20 cellular contexts compared by ENCODE assay signal in genomic region chr1:184745110-184745509, GRCh38. TPM values are rescaled to one million over a fixed set of nuclear protein-coding genes. Genes with fewer than 3 reads are reported as not detected.
DNase-seq lines count a peak whose midpoint lies in the region; ATAC-seq and TF ChIP-seq lines count a peak whose summit lies in the region.
"Had no signal": no experiment of that assay in that cellular context is flagged by ENCODE, and none has a peak within 500 bp of the region (broad histone marks: within the 10 kb centered on the region; RNA-seq: fewer than 3 reads in every experiment).

No MANE protein-coding gene starts in this region.

- H3K4me1 Mint-ChIP-seq in activated CD8-positive, alpha-beta T cell treated with anti-CD3 and anti-CD28 coated beads for 36 hours (ENCODE audit: low read depth), result peaks cover 65% of the 10 kb centered on the region
- H3K4me1 Mint-ChIP-seq in activated CD8-positive, alpha-beta T cell treated with anti-CD3 and anti-CD28 coated beads, Interleukin-2, amount 10 ng/mL, durations not matched to agents 7 days and 5 days (ENCODE audit: low read depth), result peaks cover 40% of the 10 kb centered on the region
- peaks cover 51% of the 10 kb centered on the region for H3K4me1 Mint-ChIP-seq in activated naive CD8-positive, alpha-beta T cell treated with anti-CD3 and anti-CD28 coated beads for 36 hours
- H3K4me1 Mint-ChIP-seq in naive thymus-derived CD8-positive, alpha-beta T cell, result peaks cover 12 to 81% (median 56%) of the 10 kb centered on the region in 4 donors
- H3K4me1 Mint-ChIP-seq in endothelial cell (ENCODE audit: unreplicated experiment), result no peaks in the 10 kb centered on the region

- intact Hi-C loops in activated CD8-positive, alpha-beta T cell treated with anti-CD3 and anti-CD28 coated beads for 36 hours (cut with micrococcal nuclease), result no loop called here
- intact Hi-C loops in left colon (cut with DNase I, micrococcal nuclease), result no loop called here

- TF ChIP-seq CTCF in activated CD8-positive, alpha-beta T cell treated with anti-CD3 and anti-CD28 coated beads for 36 hours (IDR thresholded peaks at IDR 0.05), result no peak
- TF ChIP-seq CTCF in endothelial cell (IDR thresholded peaks at IDR 0.05; ENCODE audit: unreplicated experiment), result no peak

- CTCF ChIA-PET in activated CD8-positive, alpha-beta T cell treated with anti-CD3 and anti-CD28 coated beads for 36 hours (lab: Charles Lee), result no interaction called here
- CTCF ChIA-PET in activated CD8-positive, alpha-beta T cell treated with anti-CD3 and anti-CD28 coated beads, Interleukin-2, amount 10 ng/mL, durations not matched to agents 7 days and 5 days (lab: Charles Lee), result interaction anchor here (1.2 kb wide), 1 partner anchor 9 kb away, joined by 4 read pairs; the partner anchor contains the start of gene EDEM3

- peak overlapping the region; percentile 47 for H3K27ac Mint-ChIP-seq in activated CD8-positive, alpha-beta T cell treated with anti-CD3 and anti-CD28 coated beads for 36 hours
- H3K27ac Mint-ChIP-seq in activated CD8-positive, alpha-beta T cell treated with anti-CD3 and anti-CD28 coated beads, Interleukin-2, amount 10 ng/mL, durations not matched to agents 7 days and 5 days, result no peak overlapping the region
- H3K27ac Mint-ChIP-seq in activated naive CD8-positive, alpha-beta T cell treated with anti-CD3 and anti-CD28 coated beads for 36 hours, result peak overlapping the region; percentile 23
- H3K27ac Mint-ChIP-seq in naive thymus-derived CD8-positive, alpha-beta T cell, result peak overlapping the region in 8 of 10 donors; percentile 31 to 86 (median 75)
- no peak overlapping the region for H3K27ac Mint-ChIP-seq in endothelial cell (ENCODE audit: unreplicated experiment)

- ATAC-seq in activated CD8-positive, alpha-beta T cell treated with anti-CD3 and anti-CD28 coated beads for 36 hours, result no peak
- no peak for ATAC-seq in activated CD8-positive, alpha-beta T cell treated with anti-CD3 and anti-CD28 coated beads, Interleukin-2, amount 10 ng/mL, durations not matched to agents 7 days and 5 days
- ATAC-seq in naive thymus-derived CD8-positive, alpha-beta T cell, result no peak
- no peak for ATAC-seq in left colon
- ATAC-seq: gastrocnemius medialis had no signal

- peaks cover 19% of the 10 kb centered on the region for H3K36me3 Mint-ChIP-seq in activated CD8-positive, alpha-beta T cell treated with anti-CD3 and anti-CD28 coated beads for 36 hours (ENCODE audit: low read depth)
- peaks cover 31% of the 10 kb centered on the region for H3K36me3 Mint-ChIP-seq in activated CD8-positive, alpha-beta T cell treated with anti-CD3 and anti-CD28 coated beads, Interleukin-2, amount 10 ng/mL, durations not matched to agents 7 days and 5 days (ENCODE audit: low read depth)
- H3K36me3 Mint-ChIP-seq in activated naive CD8-positive, alpha-beta T cell treated with anti-CD3 and anti-CD28 coated beads for 36 hours, result peaks cover 26% of the 10 kb centered on the region
- peaks cover 0 to 13% (median 0%) of the 10 kb centered on the region in 3 donors for H3K36me3 Mint-ChIP-seq in naive thymus-derived CD8-positive, alpha-beta T cell
- H3K36me3 Mint-ChIP-seq in endothelial cell (ENCODE audit: low read depth, unreplicated experiment), result no peaks in the 10 kb centered on the region

- no peaks in the 10 kb centered on the region for H3K27me3 Mint-ChIP-seq in activated CD8-positive, alpha-beta T cell treated with anti-CD3 and anti-CD28 coated beads for 36 hours
- H3K27me3 Mint-ChIP-seq in activated CD8-positive, alpha-beta T cell treated with anti-CD3 and anti-CD28 coated beads, Interleukin-2, amount 10 ng/mL, durations not matched to agents 7 days and 5 days (ENCODE audit: low read depth), result no peaks in the 10 kb centered on the region
- no peaks in the 10 kb centered on the region for H3K27me3 Mint-ChIP-seq in activated naive CD8-positive, alpha-beta T cell treated with anti-CD3 and anti-CD28 coated beads for 36 hours
- H3K27me3 Mint-ChIP-seq in naive thymus-derived CD8-positive, alpha-beta T cell, result no peaks in the 10 kb centered on the region
- no peaks in the 10 kb centered on the region for H3K27me3 Mint-ChIP-seq in endothelial cell (ENCODE audit: unreplicated experiment)
- H3K27me3 Mint-ChIP-seq: activated naive CD4-positive, alpha-beta T cell treated with anti-CD3 and anti-CD28 coated beads, Interleukin-2, amount 10 ng/mL, durations not matched to agents 7 days and 5 days had no signal

- no peaks in the 10 kb centered on the region for H3K9me3 Mint-ChIP-seq in activated CD8-positive, alpha-beta T cell treated with anti-CD3 and anti-CD28 coated beads for 36 hours
- no peaks in the 10 kb centered on the region for H3K9me3 Mint-ChIP-seq in activated CD8-positive, alpha-beta T cell treated with anti-CD3 and anti-CD28 coated beads, Interleukin-2, amount 10 ng/mL, durations not matched to agents 7 days and 5 days (ENCODE audit: insufficient read depth)
- no peaks in the 10 kb centered on the region for H3K9me3 Mint-ChIP-seq in activated naive CD8-positive, alpha-beta T cell treated with anti-CD3 and anti-CD28 coated beads for 36 hours
- no peaks in the 10 kb centered on the region for H3K9me3 Mint-ChIP-seq in naive thymus-derived CD8-positive, alpha-beta T cell
- H3K9me3 Mint-ChIP-seq in endothelial cell (ENCODE audit: unreplicated experiment), result no peaks in the 10 kb centered on the region
- H3K9me3 Mint-ChIP-seq: activated naive CD4-positive, alpha-beta T cell treated with anti-CD3 and anti-CD28 coated beads, Interleukin-2, amount 10 ng/mL, durations not matched to agents 7 days and 5 days had no signal

- no peak overlapping the region for H3K4me3 Mint-ChIP-seq in activated CD8-positive, alpha-beta T cell treated with anti-CD3 and anti-CD28 coated beads for 36 hours
- no peak overlapping the region for H3K4me3 Mint-ChIP-seq in activated CD8-positive, alpha-beta T cell treated with anti-CD3 and anti-CD28 coated beads, Interleukin-2, amount 10 ng/mL, durations not matched to agents 7 days and 5 days
- H3K4me3 Mint-ChIP-seq in activated naive CD8-positive, alpha-beta T cell treated with anti-CD3 and anti-CD28 coated beads for 36 hours, result no peak overlapping the region
- no peak overlapping the region for H3K4me3 Mint-ChIP-seq in naive thymus-derived CD8-positive, alpha-beta T cell
- H3K4me3 Mint-ChIP-seq in endothelial cell (ENCODE audit: unreplicated experiment), result no peak overlapping the region
- H3K4me3 Mint-ChIP-seq: activated naive CD4-positive, alpha-beta T cell treated with anti-CD3 and anti-CD28 coated beads, Interleukin-2, amount 10 ng/mL, durations not matched to agents 7 days and 5 days had no signal

- POLR2A ChIA-PET in activated CD8-positive, alpha-beta T cell treated with anti-CD3 and anti-CD28 coated beads for 36 hours (lab: Charles Lee), result interaction anchor here (0.6 to 4.1 kb wide), 2 partner anchors 10 to 60 kb away, joined by 3 to 19 read pairs; partner anchors contain the start of gene EDEM3
- POLR2A ChIA-PET in activated CD8-positive, alpha-beta T cell treated with anti-CD3 and anti-CD28 coated beads, Interleukin-2, amount 10 ng/mL, durations not matched to agents 7 days and 5 days (lab: Charles Lee), result no interaction called here
- POLR2A ChIA-PET in naive thymus-derived CD8-positive, alpha-beta T cell (lab: Charles Lee), result interaction anchor here (2.3 kb wide), 1 partner anchor 9 kb away, joined by 9 read pairs; the partner anchor contains the start of gene EDEM3

- DNase-seq in activated CD8-positive, alpha-beta T cell treated with anti-CD3 and anti-CD28 coated beads for 36 hours, result no peak
- DNase-seq in activated CD8-positive, alpha-beta T cell treated with anti-CD3 and anti-CD28 coated beads, Interleukin-2, amount 10 ng/mL, durations not matched to agents 7 days and 5 days, result no peak
- peak; percentile 6 for DNase-seq in LHCN-M2 (ENCODE audit: low read depth)
- no peak for DNase-seq in activated naive CD8-positive, alpha-beta T cell treated with anti-CD3 and anti-CD28 coated beads for 36 hours
- DNase-seq in naive thymus-derived CD8-positive, alpha-beta T cell, result no peak
- DNase-seq in anterior cingulate cortex (lab: John Stamatoyannopoulos, UW), result no peak
- no peak for DNase-seq in endothelial cell (ENCODE audit: low spot score)
- DNase-seq in left colon, result no peak
- DNase-seq: activated CD4-positive, alpha-beta T cell treated with anti-CD3 and anti-CD28 coated beads, Interleukin-2, amount 50 U/mL, for 1 hour; activated naive CD4-positive, alpha-beta T cell treated with anti-CD3 and anti-CD28 coated beads, Interleukin-2, amount 10 ng/mL, durations not matched to agents 7 days and 5 days; activated T-cell treated with anti-CD3 and anti-CD28 coated beads for 4 hours; Caco-2; cerebellar nuclear complex; DMS79 treated with DMSO at 0.1 percent for 48 hours; gastrocnemius medialis; NCI-H1417 treated with DMSO at 0.1 percent for 48 hours; NCI-H2107; NCI-H510A treated with DMSO at 0.1 percent for 48 hours; occipital lobe; SJCRH30 had no signal

RNA-seq across cellular contexts. Expression of gene EDEM3, which starts 9.5 kb away (rescaled TPM):
- total RNA-seq in activated CD8-positive, alpha-beta T cell treated with anti-CD3 and anti-CD28 coated beads for 36 hours, result 10 to 100 TPM; 12.5 to 14.5 TPM
- total RNA-seq in activated CD8-positive, alpha-beta T cell treated with anti-CD3 and anti-CD28 coated beads, Interleukin-2, amount 10 ng/mL, durations not matched to agents 7 days and 5 days, result 10 to 100 TPM; 20.8 to 28.6 TPM
- total RNA-seq in LHCN-M2 (2014; rRNA removed) (36.1 and 42.3 TPM in 2 replicates), endothelial cell (ENCODE audit: unreplicated experiment) (24.2 TPM), left colon (10 to 100 TPM; 68.6 to 81.6 TPM)
- polyA plus RNA-seq in LHCN-M2 (2012), result 4.0 TPM
- total RNA-seq in activated naive CD8-positive, alpha-beta T cell treated with anti-CD3 and anti-CD28 coated beads for 36 hours, result 10 to 100 TPM; 11.5 to 12.4 TPM
- total RNA-seq in naive thymus-derived CD8-positive, alpha-beta T cell, result 10 to 100 TPM; 38.9 to 43.0 TPM
- 10 to 100 TPM in 2 of 3 donors, 1 to 10 TPM in 1; 8.8 to 14.1 (median 12.5) TPM for polyA plus RNA-seq in naive thymus-derived CD8-positive, alpha-beta T cell

Comparison
In these comparisons a context has a peak if more than half of its experiments do, and no peak if none do; other contexts are left out.
1. H3K27ac Mint-ChIP-seq: peak in activated CD8-positive, alpha-beta T cell treated with anti-CD3 and anti-CD28 coated beads for 36 hours (single experiment), activated naive CD8-positive, alpha-beta T cell treated with anti-CD3 and anti-CD28 coated beads for 36 hours (single experiment) and naive thymus-derived CD8-positive, alpha-beta T cell (8 of 10); none in activated CD8-positive, alpha-beta T cell treated with anti-CD3 and anti-CD28 coated beads, Interleukin-2, amount 10 ng/mL, durations not matched to agents 7 days and 5 days (single experiment) and endothelial cell (single experiment).